Comparison of ENCODE assay signal across 8 cellular contexts in genomic region chr11:95789506-95790122, GRCh38. TPM values are rescaled to one million over a fixed set of nuclear protein-coding genes. Genes with fewer than 3 reads are reported as not detected.
DNase-seq lines count a peak whose midpoint lies in the region; ATAC-seq and TF ChIP-seq lines count a peak whose summit lies in the region.

Gene FAM76B (minus strand): TSS chr11:95789782. CDS start chr11:95789478, 304 bp downstream.

- peak within 1 kb of the TSS; percentile 84 to 96 for H3K4me3 ChIP-seq in SK-N-SH (ENCODE audit: low read depth in 2 of 2, low read length in 1 of 2)

- CTCF ChIA-PET in SK-N-SH (lab: Yijun Ruan, JAX) = interaction anchor here (1.0 to 1.8 kb wide), 6 partner anchors 10 to 720 kb away, joined by 3 to 10 read pairs (median 5); partner anchors contain the start of gene SESN3

- peaks cover 73% of the 10 kb centered on the region for H3K79me2 ChIP-seq in SK-N-SH (ENCODE audit: insufficient read depth)

- H3K9me3 ChIP-seq in SK-N-SH = no peaks in the 10 kb centered on the region

- H3K27me3 ChIP-seq in SK-N-SH (ENCODE audit: insufficient read depth) = no peaks in the 10 kb centered on the region

- H3K9me2 ChIP-seq in SK-N-SH = no peaks in the 10 kb centered on the region

- peak within 1 kb of the TSS; percentile 94 for H3K4me2 ChIP-seq in SK-N-SH

- peak within 1 kb of the TSS; percentile 93 for H3K9ac ChIP-seq in SK-N-SH

- H3F3A ChIP-seq in SK-N-SH (replicated peaks; ENCODE audit: insufficient read depth) = peaks cover 8% of the 10 kb centered on the region

- peaks cover 28 to 32% of the 10 kb centered on the region in 2 experiments for H3K36me3 ChIP-seq in SK-N-SH (replicated peaks in 1 of 2; ENCODE audit: control insufficient read depth in 1 of 2, insufficient read depth in 2 of 2, low read length in 1 of 2)

- WGBS in SK-N-SH (ENCODE audit: low lambda C conversion rate) = 2% methylated on average over 29 of the region's 62 CpGs

- TF ChIP-seq RAD21 in SK-N-SH (IDR thresholded peaks at IDR 0.05; ENCODE audit: low read length) = no peak

- peak within 1 kb of the TSS; percentile 94 to 97 for H3K27ac ChIP-seq in SK-N-SH (ENCODE audit: low read depth in 2 of 2, low read length in 1 of 2)

- peaks cover 8 to 33% of the 10 kb centered on the region in 2 experiments for H3K4me1 ChIP-seq in SK-N-SH (ENCODE audit: control insufficient read depth in 1 of 2, insufficient read depth in 2 of 2, low read depth in 1 of 2, low read length in 1 of 2)

- ATAC-seq in HG02571 (IDR thresholded peaks at IDR 0.05; ENCODE audit: unreplicated experiment) = peak; percentile 71

- peak within 1 kb of the TSS; percentile 92 for H2AFZ ChIP-seq in SK-N-SH (ENCODE audit: low read depth)

- TF ChIP-seq EP300 in SK-N-SH (IDR thresholded peaks at IDR 0.05; ENCODE audit: borderline replicate concordance in 1 of 2, low read depth in 1 of 2, low read length in 1 of 2) = no peak

- DNase-seq in GM04504 (ENCODE audit: low read depth) (peak; percentile 97), NCI-H1048 (lab: John Stamatoyannopoulos, UW) (peak; percentile 95), SK-N-SH (peak; percentile 89), germinal center (ENCODE audit: low spot score) (peak; percentile 94), non-pigmented ciliary epithelial cell (ENCODE audit: low read depth) (peak; percentile 93), superior temporal gyrus (ENCODE audit: extremely low spot score) (peak; percentile 99)
- DNase-seq in activated naive CD4-positive, alpha-beta T cell treated with anti-CD3 and anti-CD28 coated beads, Interleukin-2, amount 50 U/mL, for 16 hours = peak; percentile 93

- TF ChIP-seq CTCF in SK-N-SH (IDR thresholded peaks at IDR 0.05) = no peak

- no peaks in the 10 kb centered on the region; the same call in 1 of the 2 replicates for H4K20me1 ChIP-seq in SK-N-SH (ENCODE audit: insufficient read depth)

- POLR2A ChIA-PET in SK-N-SH (lab: Yijun Ruan, JAX) = interaction anchor here (0.7 to 2.0 kb wide), 7 partner anchors 11 to 732 kb away, joined by 3 to 9 read pairs (median 3); partner anchors contain the start of genes CCDC82, ENDOD1, JRKL and SRSF8

TF ChIP-seq in SK-N-SH, 30 proteins besides CTCF, POLR2A, EP300 and RAD21 (continues in another document):
- TF ChIP-seq RXRA (IDR thresholded peaks at IDR 0.05; ENCODE audit: borderline replicate concordance, low read depth) (no peak), MEF2A (IDR thresholded peaks at IDR 0.05; ENCODE audit: borderline replicate concordance, low read depth) (no peak), USF2 (IDR thresholded peaks at IDR 0.05; ENCODE audit: borderline replicate concordance, low read depth, low read length) (no peak), IRF3 (IDR thresholded peaks at IDR 0.05; ENCODE audit: low read depth, low read length) (0 out of 2 replicates have a peak, but pooled peaks have one; percentile 36), REST (IDR thresholded peaks at IDR 0.05; ENCODE audit: low read depth, low read length) (peak; percentile 31; the same call in 1 of the 2 replicates), FOXM1 (IDR thresholded peaks at IDR 0.05; ENCODE audit: low read depth) (peak; percentile 12; the same call in 1 of the 2 replicates), TAF1 (IDR thresholded peaks at IDR 0.05; ENCODE audit: borderline replicate concordance, low read depth, low read length) (peak; percentile 55; the same call in 1 of the 2 replicates), MAX (IDR thresholded peaks at IDR 0.05; ENCODE audit: low read depth) (peak; percentile 35; the same call in 1 of the 2 replicates), RFX5 (IDR thresholded peaks at IDR 0.05; ENCODE audit: low read length) (peak; percentile 59; the same call in 1 of the 2 replicates), FOXJ3 (CRISPR knock-in tag; IDR thresholded peaks at IDR 0.05) (no peak), NFIC (IDR thresholded peaks at IDR 0.05; ENCODE audit: borderline replicate concordance) (no peak), JUND (IDR thresholded peaks at IDR 0.05) (no peak), POLR2AphosphoS5 (IDR thresholded peaks at IDR 0.05; ENCODE audit: low read depth, low read length) (peak; percentile 74), ZBTB33 (IDR thresholded peaks at IDR 0.05; ENCODE audit: borderline replicate concordance, low read depth) (peak; percentile 76), TCF12 (IDR thresholded peaks at IDR 0.05) (no peak), USF1 (IDR thresholded peaks at IDR 0.05; ENCODE audit: borderline replicate concordance, low read depth) (no peak), PBX3 (IDR thresholded peaks at IDR 0.05) (peak; percentile 72)

RNA-seq across cellular contexts. Expression of gene FAM76B, which starts in this region (rescaled TPM):
- 15.4 and 23.2 TPM in 2 replicates for polyA plus RNA-seq in SK-N-SH (2012; rRNA removed)
- 10.6 and 10.7 TPM in 2 replicates for polyA plus RNA-seq in SK-N-SH (2012; cell fraction: cytosol; rRNA removed)
- polyA plus RNA-seq in SK-N-SH (2012; cell fraction: nucleus; rRNA removed) = 62.1 and 78.6 TPM in 2 replicates

Comparison
In these comparisons a context has a peak if more than half of its experiments do, and no peak if none do; other contexts are left out.
1. Peak in every context shown above with its lines: DNase-seq, ATAC-seq, H3K4me3 ChIP-seq and H3K27ac ChIP-seq.